Comparison of ENCODE assay signal across 10 cellular contexts in the genomic region with DNA sequence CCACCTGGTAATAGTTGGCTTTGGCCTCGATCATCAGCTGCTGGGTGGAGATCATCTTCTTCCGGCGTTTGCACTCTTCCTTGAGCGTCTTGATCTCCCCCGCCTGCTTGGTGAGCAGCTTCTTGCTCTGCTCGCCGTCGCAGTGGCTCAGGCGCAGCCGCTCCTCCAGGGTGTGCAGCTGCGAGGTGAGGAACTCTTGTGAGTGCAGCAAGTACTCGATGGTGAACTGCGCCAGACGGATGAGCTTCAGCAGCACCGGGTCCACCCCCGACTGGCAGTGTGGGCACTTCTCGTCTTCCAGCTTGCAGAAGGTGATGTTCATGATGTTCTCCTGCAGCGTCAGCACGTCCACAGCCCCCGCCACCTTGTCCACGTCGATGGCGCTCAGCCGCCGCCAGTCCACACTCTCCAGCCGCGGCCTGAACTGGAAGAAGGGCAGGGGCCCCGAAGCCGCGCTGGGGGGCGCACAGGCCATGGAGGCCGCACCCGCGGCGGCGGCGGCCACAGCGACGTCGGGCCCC. TPM values are rescaled to one million over a fixed set of nuclear protein-coding genes. Genes with fewer than 3 reads are reported as not detected.
A peak's percentile ranks its signal among the peaks of the same experiment; 100 is the strongest.
DNase-seq lines count a peak whose midpoint lies in the region; ATAC-seq, FAIRE-seq and TF ChIP-seq lines count a peak whose summit lies in the region.
"Had no signal": no experiment of that assay in that cellular context is flagged by ENCODE, and none has a peak within 500 bp of the region (broad histone marks: within the 10 kb centered on the region; RNA-seq: fewer than 3 reads in every experiment).

No MANE protein-coding gene starts in this region.

- intact Hi-C loops in body of pancreas (cut with DNase I): no loop called here

- TF ChIP-seq POLR2A in body of pancreas (IDR thresholded peaks at IDR 0.05): peak in 1 of 3 donors; percentile 4

- DNase-seq in GM03348 (ENCODE audit: low spot score): peak; percentile 11
- peak in 1 of 4 donors; percentile 22 for DNase-seq in body of pancreas
- peak; percentile 21 for DNase-seq in iris pigment epithelial cell (ENCODE audit: low read depth)
- no peak for DNase-seq in NCI-H748 treated with DMSO at 0.1 percent for 48 hours (lab: John Stamatoyannopoulos, UW)
- no peak for DNase-seq in HTR-8/SVneo (ENCODE audit: insufficient read length, low spot score)
- no peak for DNase-seq in stimulated activated CD4-positive, alpha-beta T cell treated with anti-CD3 and anti-CD28 coated beads, Interleukin-2, amount 100 ng/mL, for 48 hours
- DNase-seq: NCI-H1436 treated with DMSO at 0.1 percent for 48 hours had no signal

- H3K9me3 ChIP-seq in body of pancreas: no peaks in the 10 kb centered on the region
- no peaks in the 10 kb centered on the region for H3K9me3 ChIP-seq in skeletal muscle satellite cell (replicated peaks; ENCODE audit: low read length)
- H3K9me3 ChIP-seq: neutrophil had no signal

- no peak for TF ChIP-seq CTCF in body of pancreas (IDR thresholded peaks at IDR 0.05)

- FAIRE-seq in HTR-8/SVneo (lab: Jason Lieb, UNC): no peak

- H3K4me3 ChIP-seq in body of pancreas (no peak overlapping the region), skeletal muscle satellite cell (ENCODE audit: low read length) (peak overlapping the region; percentile 47)

- peak overlapping the region in 3 of 4 donors; percentile 9 to 83 (median 38) for H3K27ac ChIP-seq in body of pancreas
- H3K27ac ChIP-seq: neutrophil had no signal

- H3K4me1 ChIP-seq in body of pancreas: peaks cover 24% of the 10 kb centered on the region
- H3K4me1 ChIP-seq in skeletal muscle satellite cell (ENCODE audit: control insufficient read depth, insufficient read depth, low read length): peaks cover 21% of the 10 kb centered on the region

- H3K4me2 ChIP-seq in skeletal muscle satellite cell (ENCODE audit: low read length): peak overlapping the region; percentile 85

- H3K9ac ChIP-seq in skeletal muscle satellite cell (ENCODE audit: low read depth, low read length): no peak overlapping the region

- WGBS in body of pancreas, 2 donors: 53 to 63% methylated on average over 9 to 39 of the region's 40 CpGs

- H3K27me3 ChIP-seq in body of pancreas: no peaks in the 10 kb centered on the region
- H3K27me3 ChIP-seq in skeletal muscle satellite cell (ENCODE audit: control insufficient read depth, insufficient read depth, low read length): no peaks in the 10 kb centered on the region

- no peaks in the 10 kb centered on the region for H3K36me3 ChIP-seq in body of pancreas (replicated peaks in 1 of 2; ENCODE audit: insufficient read depth in 1 of 2, low read depth in 2 of 2)
- peaks cover 31% of the 10 kb centered on the region for H3K36me3 ChIP-seq in skeletal muscle satellite cell (ENCODE audit: insufficient read depth, low read length)
- H3K36me3 ChIP-seq: neutrophil had no signal

- no peak for ATAC-seq in body of pancreas
- no peak for ATAC-seq in GM18502 (IDR thresholded peaks at IDR 0.05; ENCODE audit: poor library complexity, unreplicated experiment)

RNA-seq across cellular contexts. Expression of a gene that starts 3.2 kb away (rescaled TPM):
- 10 to 100 TPM; 17.5 to 42.0 TPM for total RNA-seq in body of pancreas
- 21.4 and 28.4 TPM in 2 replicates for total RNA-seq in skeletal muscle satellite cell (2012; rRNA removed)

RNA-seq across cellular contexts. Expression of a gene that starts 35.6 kb away (rescaled TPM):
- total RNA-seq in body of pancreas: 10 to 100 TPM; 40.2 to 52.1 TPM
- 50.5 and 51.0 TPM in 2 replicates for total RNA-seq in skeletal muscle satellite cell (2012; rRNA removed)

Comparison
In these comparisons a context has a peak if more than half of its experiments do, and no peak if none do; other contexts are left out.
1. DNase-seq: peak in GM03348 (single experiment) and iris pigment epithelial cell (single experiment); none in NCI-H748 treated with DMSO at 0.1 percent for 48 hours (single experiment), HTR-8/SVneo (single experiment) and stimulated activated CD4-positive, alpha-beta T cell treated with anti-CD3 and anti-CD28 coated beads, Interleukin-2, amount 100 ng/mL, for 48 hours (0 of 2).